In genomic region chr9:4117835-4118610, GRCh38 we compare ENCODE assay signal across 8 cellular contexts.
DNase-seq lines count a peak whose midpoint lies in the region; ATAC-seq and TF ChIP-seq lines count a peak whose summit lies in the region.

No MANE protein-coding gene starts in this region.

- peak; percentile 27 for TF ChIP-seq CTCF in AG10803 (conservative IDR thresholded peaks at IDR 0.05; ENCODE audit: low read length)

- no peaks in the 10 kb centered on the region for H3K36me3 ChIP-seq in H7 (replicated peaks; ENCODE audit: control insufficient read depth, insufficient read depth, low read length)

- DNase-seq in AG10803 (ENCODE audit: low read depth) (no peak), H7 (peak; percentile 61), NCI-H1105 (lab: John Stamatoyannopoulos, UW) (no peak), occipital lobe (lab: John Stamatoyannopoulos, UW) (no peak), A172 (ENCODE audit: low spot score) (no peak)
- peak; percentile 67 for DNase-seq in activated CD4-positive, alpha-beta T cell treated with anti-CD3 and anti-CD28 coated beads for 48 hours
- peak; percentile 26 for DNase-seq in stimulated activated CD4-positive, alpha-beta T cell treated with anti-CD3 and anti-CD28 coated beads, Interleukin-1b, Interleukin-23, amount 100 ng/mL, for 48 hours

- H3K27me3 ChIP-seq in H7 (ENCODE audit: control insufficient read depth, insufficient read depth, low read length), result no peaks in the 10 kb centered on the region

- H3K4me3 ChIP-seq in AG10803 (ENCODE audit: low read length), result no peak overlapping the region
- H3K4me3 ChIP-seq in H7 (ENCODE audit: insufficient read depth, low read depth, low read length), result no peak overlapping the region

- peak; percentile 26 for ATAC-seq in esophagus mucosa

Comparison
In these comparisons a context has a peak if more than half of its experiments do, and no peak if none do; other contexts are left out.
1. DNase-seq: peak in H7 (single experiment), activated CD4-positive, alpha-beta T cell treated with anti-CD3 and anti-CD28 coated beads for 48 hours (single experiment) and stimulated activated CD4-positive, alpha-beta T cell treated with anti-CD3 and anti-CD28 coated beads, Interleukin-1b, Interleukin-23, amount 100 ng/mL, for 48 hours (single experiment); none in AG10803 (single experiment), NCI-H1105 (single experiment), occipital lobe (single experiment) and A172 (single experiment).